1 cellular context compared by ENCODE assay signal in the genomic region with DNA sequence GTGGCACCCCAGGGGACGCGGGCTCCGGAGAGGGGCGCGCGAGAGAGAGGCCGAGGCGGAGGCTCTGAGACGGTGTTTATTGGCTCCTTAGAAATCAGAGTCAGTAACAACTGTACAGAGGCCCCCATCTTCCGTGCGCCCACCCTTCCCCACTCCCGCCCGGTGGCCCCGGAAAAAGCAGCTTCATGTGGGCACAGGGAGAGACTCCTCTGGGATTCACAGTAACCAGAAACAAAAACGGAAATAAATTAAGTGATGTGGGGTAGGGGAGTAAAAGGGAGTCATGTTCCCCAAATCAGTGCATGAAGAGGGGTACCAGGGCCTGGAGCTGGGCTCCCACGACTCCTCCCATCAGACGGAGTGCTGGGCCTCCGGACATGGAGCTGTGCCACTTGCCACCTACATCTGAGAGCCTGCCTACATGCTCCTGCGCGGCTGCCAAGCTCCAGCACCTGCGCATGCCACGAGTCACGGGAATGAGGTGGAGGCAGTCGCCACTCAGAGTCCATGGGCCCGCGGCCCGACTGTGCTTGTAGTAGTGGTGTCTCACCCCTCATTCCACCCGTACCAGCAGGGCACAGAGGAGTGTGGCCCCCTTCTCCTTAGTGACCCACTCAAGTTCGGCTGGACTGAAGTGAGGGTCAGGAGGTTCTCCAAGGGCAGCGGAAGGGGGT.
TF ChIP-seq lines count a peak whose summit lies in the region.

No MANE protein-coding gene starts in this region.

TF ChIP-seq in HEK293, 187 proteins besides CTCF, POLR2A, EP300 and RAD21 (continued from another document):
- TF ChIP-seq ZBTB11 (tag by site-specific recombination; conservative IDR thresholded peaks at IDR 0.05; ENCODE audit: low read depth), result peak; percentile 20
